ENCODE assay signal across 8 cellular contexts in the genomic region with DNA sequence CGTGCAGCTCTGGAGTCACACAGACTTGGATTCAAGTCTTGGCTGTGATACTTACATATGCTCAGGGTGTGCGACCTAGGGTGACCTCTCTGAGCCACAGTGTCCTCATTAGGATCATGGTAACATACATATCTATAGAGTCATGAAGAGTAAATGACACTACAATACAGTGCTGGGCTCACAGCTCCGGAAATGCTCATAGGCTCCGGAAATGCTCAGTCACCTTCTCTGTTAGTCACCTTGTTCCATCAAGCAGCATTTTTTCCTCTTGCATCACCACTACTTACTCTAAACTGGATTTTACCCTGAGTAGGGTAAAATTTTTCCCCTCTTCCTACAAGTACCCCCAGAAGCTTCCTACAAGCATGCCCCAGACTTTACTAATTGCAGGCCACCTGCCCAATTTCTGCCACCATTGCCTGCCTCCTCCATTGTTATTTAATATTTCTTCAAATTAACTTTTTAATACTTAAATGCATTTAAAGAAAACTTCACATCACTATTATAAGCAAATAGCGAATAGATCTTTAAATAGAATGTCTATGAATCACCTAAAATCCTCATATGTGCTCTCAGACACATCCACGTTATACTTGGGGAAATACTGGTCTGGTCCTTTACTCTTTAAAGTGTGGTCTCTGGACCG.
DNase-seq lines count a peak whose midpoint lies in the region; ATAC-seq and TF ChIP-seq lines count a peak whose summit lies in the region.

No MANE protein-coding gene starts in this region.

- H3K27me3 Mint-ChIP-seq in activated T-cell treated with anti-CD3 and anti-CD28 coated beads, Interleukin-2, amount 50 U/mL, for 72 hours (ENCODE audit: low read depth): no peaks in the 10 kb centered on the region
- H3K27me3 Mint-ChIP-seq in osteocyte (ENCODE audit: unreplicated experiment): no peaks in the 10 kb centered on the region

- peak overlapping the region; percentile 22 to 58 for H3K4me3 Mint-ChIP-seq in activated T-cell treated with anti-CD3 and anti-CD28 coated beads, Interleukin-2, amount 50 U/mL, for 72 hours
- H3K4me3 Mint-ChIP-seq in osteocyte (ENCODE audit: unreplicated experiment): no peak overlapping the region

- H3K27me3 ChIP-seq in kidney epithelial cell (ENCODE audit: control insufficient read depth, insufficient read depth, low read length): no peaks in the 10 kb centered on the region

- H3K9me3 Mint-ChIP-seq in activated T-cell treated with anti-CD3 and anti-CD28 coated beads, Interleukin-2, amount 50 U/mL, for 72 hours: no peaks in the 10 kb centered on the region
- no peaks in the 10 kb centered on the region for H3K9me3 Mint-ChIP-seq in osteocyte (ENCODE audit: unreplicated experiment)

- TF ChIP-seq CTCF in kidney epithelial cell (IDR thresholded peaks at IDR 0.05; ENCODE audit: insufficient read depth, low read length, poor library complexity, severe bottlenecking): no peak
- TF ChIP-seq CTCF in osteocyte (IDR thresholded peaks at IDR 0.05): no peak

- no peak overlapping the region for H3K4me3 ChIP-seq in Jurkat, Clone E6-1 (ENCODE audit: low read length)
- no peak overlapping the region for H3K4me3 ChIP-seq in kidney epithelial cell (ENCODE audit: low read depth, low read length)

- ATAC-seq in activated T-cell treated with anti-CD3 and anti-CD28 coated beads, Interleukin-2, amount 50 U/mL, for 72 hours (replicated peaks in 1 of 2): peak; percentile 100
- ATAC-seq in Right ventricle myocardium inferior (no peak), HG03520 (IDR thresholded peaks at IDR 0.05; ENCODE audit: unreplicated experiment) (no peak)

- peak overlapping the region; percentile 98 for H3K27ac Mint-ChIP-seq in activated T-cell treated with anti-CD3 and anti-CD28 coated beads, Interleukin-2, amount 50 U/mL, for 72 hours
- no peak overlapping the region for H3K27ac Mint-ChIP-seq in osteocyte (ENCODE audit: unreplicated experiment)

- H3K4me1 Mint-ChIP-seq in activated T-cell treated with anti-CD3 and anti-CD28 coated beads, Interleukin-2, amount 50 U/mL, for 72 hours (ENCODE audit: low read depth): peaks cover 25% of the 10 kb centered on the region
- peaks cover 27% of the 10 kb centered on the region for H3K4me1 Mint-ChIP-seq in osteocyte (ENCODE audit: unreplicated experiment)

- DNase-seq in 8988T (peak; percentile 61), kidney epithelial cell (ENCODE audit: low read depth) (peak; percentile 58), Right ventricle myocardium inferior (ENCODE audit: missing footprints) (no peak), OCI-M1 (lab: John Stamatoyannopoulos, UW) (no peak), osteocyte (ENCODE audit: extremely low spot score, unreplicated experiment) (no peak)
- DNase-seq in Jurkat, Clone E6-1 (ENCODE audit: low read depth, low spot score): peak; percentile 75
- peak; percentile 63 to 65 for DNase-seq in activated T-cell treated with anti-CD3 and anti-CD28 coated beads, Interleukin-2, amount 50 U/mL, for 72 hours

- intact Hi-C loops in Right ventricle myocardium inferior (cut with DNase I): no loop called here

- no peaks in the 10 kb centered on the region for H3K36me3 Mint-ChIP-seq in activated T-cell treated with anti-CD3 and anti-CD28 coated beads, Interleukin-2, amount 50 U/mL, for 72 hours (ENCODE audit: insufficient read depth in 2 of 2)
- H3K36me3 Mint-ChIP-seq in osteocyte (ENCODE audit: unreplicated experiment): no peaks in the 10 kb centered on the region

- H3K36me3 ChIP-seq in kidney epithelial cell (ENCODE audit: control insufficient read depth, insufficient read depth, low read length): no peaks in the 10 kb centered on the region

Comparison
In these comparisons a context has a peak if more than half of its experiments do, and no peak if none do; other contexts are left out.
1. DNase-seq: peak in 8988T (single experiment), Jurkat, Clone E6-1 (single experiment), activated T-cell treated with anti-CD3 and anti-CD28 coated beads, Interleukin-2, amount 50 U/mL, for 72 hours (2 of 2) and kidney epithelial cell (single experiment); none in Right ventricle myocardium inferior (single experiment), OCI-M1 (single experiment) and osteocyte (single experiment).
2. ATAC-seq: peak in activated T-cell treated with anti-CD3 and anti-CD28 coated beads, Interleukin-2, amount 50 U/mL, for 72 hours (2 of 2); none in Right ventricle myocardium inferior (single experiment) and HG03520 (single experiment).